ENCODE assay signal across 20 cellular contexts in the genomic region with DNA sequence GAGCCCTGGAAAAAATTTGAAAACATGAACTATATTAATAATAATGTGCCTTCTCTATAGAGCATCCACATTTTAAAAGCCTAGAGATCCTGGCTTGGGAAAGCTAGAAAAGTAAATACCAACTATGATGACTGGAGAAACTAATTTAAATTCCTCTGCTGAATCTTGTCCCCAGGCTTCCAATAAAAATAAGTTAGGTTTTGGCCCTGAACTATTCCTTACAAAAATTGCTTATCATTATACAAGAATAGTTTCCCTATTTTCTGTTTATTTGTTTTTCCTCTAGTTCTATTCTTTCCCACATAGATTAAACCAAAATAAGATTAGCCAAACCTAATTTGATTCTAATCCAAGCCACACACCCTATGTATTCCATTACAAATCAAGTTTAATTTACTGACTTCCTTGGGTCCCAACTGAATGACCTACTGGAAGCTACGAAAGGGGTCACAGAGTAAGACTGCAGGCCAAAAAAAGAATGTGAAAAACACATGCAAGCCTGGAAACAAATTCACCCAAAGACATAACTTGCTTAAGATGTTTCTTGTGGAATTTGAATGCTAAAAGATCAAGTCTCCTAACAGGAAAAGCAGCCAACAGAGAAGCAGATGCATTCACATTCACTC.
DNase-seq lines count a peak whose midpoint lies in the region; ATAC-seq, FAIRE-seq and TF ChIP-seq lines count a peak whose summit lies in the region.
"Had no signal": no experiment of that assay in that cellular context is flagged by ENCODE, and none has a peak within 500 bp of the region (broad histone marks: within the 10 kb centered on the region; RNA-seq: fewer than 3 reads in every experiment).

No MANE protein-coding gene starts in this region.

- peaks cover 8% of the 10 kb centered on the region for H3K36me3 ChIP-seq in PC-3 (ENCODE audit: low read depth, low read length)
- H3K36me3 ChIP-seq: neutrophil had no signal

- no peak overlapping the region for H3K4me3 Mint-ChIP-seq in nephron progenitor cell
- H3K4me3 Mint-ChIP-seq: activated CD4-positive, alpha-beta T cell treated with anti-CD3 and anti-CD28 coated beads, Interleukin-2, amount 10 ng/mL, durations not matched to agents 24 days and 14 days; effector memory CD8-positive, alpha-beta T cell had no signal

- CTCF ChIA-PET in PC-3 (lab: Charles Lee) = interaction anchor here (0.7 kb wide), 1 partner anchor 27 kb away, joined by 4 read pairs; no protein-coding TSS in a partner anchor

- peaks cover 27% of the 10 kb centered on the region for H3K4me1 Mint-ChIP-seq in nephron progenitor cell
- H3K4me1 Mint-ChIP-seq: activated CD4-positive, alpha-beta T cell treated with anti-CD3 and anti-CD28 coated beads, Interleukin-2, amount 10 ng/mL, durations not matched to agents 24 days and 14 days had no signal

- TF ChIP-seq POLR2A in GM12891 (IDR thresholded peaks at IDR 0.05; ENCODE audit: low read depth, low read length) = no peak

- FAIRE-seq in GM12891 (lab: Jason Lieb, UNC) = no peak
- FAIRE-seq: GM19239 had no signal

- H3K9me2 ChIP-seq in PC-3 (replicated peaks; ENCODE audit: low read length) = no peaks in the 10 kb centered on the region

- H3K27me3 Mint-ChIP-seq in nephron progenitor cell (ENCODE audit: low read depth, poor library complexity) = no peaks in the 10 kb centered on the region
- H3K27me3 Mint-ChIP-seq: activated CD4-positive, alpha-beta T cell treated with anti-CD3 and anti-CD28 coated beads, Interleukin-2, amount 10 ng/mL, durations not matched to agents 24 days and 14 days; effector memory CD8-positive, alpha-beta T cell had no signal

- H3K4me3 ChIP-seq in PC-3 (ENCODE audit: low read length) = no peak overlapping the region
- H3K4me3 ChIP-seq: cardiac muscle cell, transverse colon had no signal

- H4K20me1 ChIP-seq in PC-3 (ENCODE audit: low read length) = no peaks in the 10 kb centered on the region

- no peak for TF ChIP-seq CTCF in AG09319 (IDR thresholded peaks at IDR 0.05; ENCODE audit: low read depth, low read length)
- no peak for TF ChIP-seq CTCF in PC-3 (conservative IDR thresholded peaks at IDR 0.05; ENCODE audit: low read depth, low read length)
- no peak for TF ChIP-seq CTCF in nephron progenitor cell (IDR thresholded peaks at IDR 0.05)
- TF ChIP-seq CTCF in GM20000 (IDR thresholded peaks at IDR 0.05; ENCODE audit: extremely low read depth, missing control alignments) = no peak

- BruUV-seq in PC-3 (replicated peaks; lab: Mats Ljungman, UMichigan) = no TSS peak

- H3K9me3 ChIP-seq in PC-3 (ENCODE audit: low read length) = no peaks in the 10 kb centered on the region
- H3K9me3 ChIP-seq: neutrophil, transverse colon had no signal

- H3K9me3 Mint-ChIP-seq in nephron progenitor cell = peaks cover 21% of the 10 kb centered on the region
- H3K9me3 Mint-ChIP-seq: activated CD4-positive, alpha-beta T cell treated with anti-CD3 and anti-CD28 coated beads, Interleukin-2, amount 10 ng/mL, durations not matched to agents 24 days and 14 days; effector memory CD8-positive, alpha-beta T cell had no signal

- no peaks in the 10 kb centered on the region for H3K27me3 ChIP-seq in PC-3 (ENCODE audit: low read length)
- H3K27me3 ChIP-seq: cardiac muscle cell, foreskin keratinocyte, neutrophil, transverse colon had no signal

- peak; percentile 78 for DNase-seq in AG09319 (ENCODE audit: extremely low read depth, low read depth)
- DNase-seq in PC-3 = no peak
- DNase-seq in fibroblast of peridontal ligament (ENCODE audit: extremely low read depth) = peak; percentile 84
- DNase-seq in nephron progenitor cell = no peak
- no peak for DNase-seq in GM20000 (ENCODE audit: low spot score)
- no peak for DNase-seq in GM12891 (ENCODE audit: insufficient read length, low spot score)
- no peak for DNase-seq in stimulated activated CD4-positive, alpha-beta T cell treated with anti-CD3 and anti-CD28 coated beads, Interleukin-4, amount 100 ng/mL, for 24 hours
- DNase-seq: activated CD4-positive, alpha-beta T cell treated with anti-CD3 and anti-CD28 coated beads, Interleukin-2, amount 10 ng/mL, durations not matched to agents 24 days and 14 days; activated naive CD4-positive, alpha-beta T cell treated with anti-CD3 and anti-CD28 coated beads, Interleukin-2, amount 50 U/mL, for 16 hours; effector memory CD8-positive, alpha-beta T cell; foreskin keratinocyte; Kasumi-1; NCI-H1436; stimulated activated CD4-positive, alpha-beta T cell treated with anti-CD3 and anti-CD28 coated beads, Interleukin-2, amount 100 ng/mL, for 48 hours; T-helper 9 cell; transverse colon had no signal

- POLR2A ChIA-PET in PC-3 (lab: Charles Lee; ENCODE audit: unreplicated experiment) = no interaction called here

- H3K27ac ChIP-seq in PC-3 (ENCODE audit: low read length) = no peak overlapping the region
- H3K27ac ChIP-seq: cardiac muscle cell, foreskin keratinocyte, neutrophil had no signal

- ATAC-seq in PC-3 = peak; percentile 18; the same call in 1 of the 2 replicates
- no peak for ATAC-seq in GM19455 (IDR thresholded peaks at IDR 0.05; ENCODE audit: unreplicated experiment)
- ATAC-seq: effector memory CD8-positive, alpha-beta T cell; foreskin keratinocyte had no signal

- peak overlapping the region; percentile 79 for H3K27ac Mint-ChIP-seq in nephron progenitor cell
- H3K27ac Mint-ChIP-seq: activated CD4-positive, alpha-beta T cell treated with anti-CD3 and anti-CD28 coated beads, Interleukin-2, amount 10 ng/mL, durations not matched to agents 24 days and 14 days; effector memory CD8-positive, alpha-beta T cell had no signal

- no peak overlapping the region for H2AFZ ChIP-seq in PC-3 (ENCODE audit: low read length)

- H3K79me2 ChIP-seq in PC-3 (ENCODE audit: low read length) = no peaks in the 10 kb centered on the region

- H3K4me2 ChIP-seq in PC-3 (ENCODE audit: low read length) = no peak overlapping the region

- peaks cover 17% of the 10 kb centered on the region for H3K4me1 ChIP-seq in PC-3 (ENCODE audit: insufficient read depth, low read length)
- H3K4me1 ChIP-seq: foreskin keratinocyte had no signal

- no peaks in the 10 kb centered on the region for H3F3A ChIP-seq in PC-3 (ENCODE audit: low read length, unreplicated experiment)

- H3K9ac ChIP-seq in PC-3 (ENCODE audit: low read length) = no peak overlapping the region

- H3K36me3 Mint-ChIP-seq in nephron progenitor cell (ENCODE audit: low read depth) = peaks cover 51% of the 10 kb centered on the region

- intact Hi-C loops in PC-3 (cut with micrococcal nuclease) = loop anchor here (10.0 kb wide), 1 partner anchor 327 kb away; no protein-coding TSS in a partner anchor

TF ChIP-seq in GM12891, 5 proteins besides CTCF, POLR2A, EP300 and RAD21:
- TF ChIP-seq PAX5 (IDR thresholded peaks at IDR 0.05; ENCODE audit: insufficient read depth, low read length, severe bottlenecking) (no peak), POU2F2 (IDR thresholded peaks at IDR 0.05; ENCODE audit: low read depth, low read length) (no peak), POLR2AphosphoS5 (IDR thresholded peaks at IDR 0.05; ENCODE audit: low read depth, low read length) (no peak), TAF1 (IDR thresholded peaks at IDR 0.05; ENCODE audit: low read depth, low read length) (no peak), SPI1 (IDR thresholded peaks at IDR 0.05; ENCODE audit: low read depth, low read length) (no peak)

Comparison
In these comparisons a context has a peak if more than half of its experiments do, and no peak if none do; other contexts are left out.
1. DNase-seq: peak in AG09319 (single experiment) and fibroblast of peridontal ligament (single experiment); none in PC-3 (single experiment), nephron progenitor cell (single experiment), GM20000 (single experiment), GM12891 (single experiment) and stimulated activated CD4-positive, alpha-beta T cell treated with anti-CD3 and anti-CD28 coated beads, Interleukin-4, amount 100 ng/mL, for 24 hours (single experiment).